In genomic region chr9:95092321-95093072, GRCh38 we compare ENCODE assay signal across 8 cellular contexts.
DNase-seq lines count a peak whose midpoint lies in the region; ATAC-seq lines count a peak whose summit lies in the region.

No MANE protein-coding gene starts in this region.

- peaks cover 12% of the 10 kb centered on the region for H3K4me1 Mint-ChIP-seq in activated CD4-positive, alpha-beta T cell treated with anti-CD3 and anti-CD28 coated beads, Interleukin-2, amount 10 ng/mL, durations not matched to agents 7 days and 5 days

- POLR2A ChIA-PET in activated CD4-positive, alpha-beta T cell treated with anti-CD3 and anti-CD28 coated beads, Interleukin-2, amount 10 ng/mL, durations not matched to agents 7 days and 5 days (lab: Charles Lee), result no interaction called here

- H3K4me3 ChIP-seq in SJSA1, result no peak overlapping the region
- no peak overlapping the region for H3K4me3 ChIP-seq in rectal smooth muscle tissue (ENCODE audit: low read length)

- H3K4me3 Mint-ChIP-seq in activated CD4-positive, alpha-beta T cell treated with anti-CD3 and anti-CD28 coated beads, Interleukin-2, amount 10 ng/mL, durations not matched to agents 7 days and 5 days, result no peak overlapping the region

- ATAC-seq in GM21515 (IDR thresholded peaks at IDR 0.05; ENCODE audit: unreplicated experiment), result no peak

- H3K36me3 Mint-ChIP-seq in activated CD4-positive, alpha-beta T cell treated with anti-CD3 and anti-CD28 coated beads, Interleukin-2, amount 10 ng/mL, durations not matched to agents 7 days and 5 days (ENCODE audit: low read depth), result no peaks in the 10 kb centered on the region

- H3K9me3 Mint-ChIP-seq in activated CD4-positive, alpha-beta T cell treated with anti-CD3 and anti-CD28 coated beads, Interleukin-2, amount 10 ng/mL, durations not matched to agents 7 days and 5 days, result no peaks in the 10 kb centered on the region

- no peaks in the 10 kb centered on the region for H3K27me3 ChIP-seq in SJSA1 (replicated peaks)
- no peaks in the 10 kb centered on the region for H3K27me3 ChIP-seq in rectal smooth muscle tissue (ENCODE audit: control insufficient read depth, insufficient read depth, low read length)

- no peak overlapping the region for H3K27ac Mint-ChIP-seq in activated CD4-positive, alpha-beta T cell treated with anti-CD3 and anti-CD28 coated beads, Interleukin-2, amount 10 ng/mL, durations not matched to agents 7 days and 5 days

- H3K4me1 ChIP-seq in SJSA1 (replicated peaks) (peaks cover 93% of the 10 kb centered on the region), rectal smooth muscle tissue (ENCODE audit: control insufficient read depth, insufficient read depth, low read length) (peaks cover 46% of the 10 kb centered on the region)

- DNase-seq in EL (peak; percentile 60), SJSA1 (ENCODE audit: low read depth in 1 of 2, low spot score in 2 of 2) (peak; percentile 90 to 93), fibroblast of peridontal ligament (ENCODE audit: extremely low read depth) (peak; percentile 92), D341Med (ENCODE audit: low spot score) (no peak)
- DNase-seq in stimulated activated CD4-positive, alpha-beta T cell treated with anti-CD3 and anti-CD28 coated beads, Interleukin-12 subunit alpha, Interleukin-12 subunit beta, amount 100 ng/mL, for 4 hours, result no peak
- no peak for DNase-seq in activated CD4-positive, alpha-beta T cell treated with anti-CD3 and anti-CD28 coated beads, Interleukin-2, amount 10 ng/mL, durations not matched to agents 7 days and 5 days

- H3K27ac ChIP-seq in SJSA1 (peak overlapping the region; percentile 90), rectal smooth muscle tissue (ENCODE audit: low read depth, low read length) (peak overlapping the region; percentile 80)

- H3K36me3 ChIP-seq in SJSA1 (peaks cover 32% of the 10 kb centered on the region), rectal smooth muscle tissue (ENCODE audit: control insufficient read depth, insufficient read depth, low read length) (peaks cover 5% of the 10 kb centered on the region)

- H3K9ac ChIP-seq in rectal smooth muscle tissue (ENCODE audit: low read length), result peak overlapping the region; percentile 36

- H3K27me3 Mint-ChIP-seq in activated CD4-positive, alpha-beta T cell treated with anti-CD3 and anti-CD28 coated beads, Interleukin-2, amount 10 ng/mL, durations not matched to agents 7 days and 5 days, result no peaks in the 10 kb centered on the region

- CTCF ChIA-PET in activated CD4-positive, alpha-beta T cell treated with anti-CD3 and anti-CD28 coated beads, Interleukin-2, amount 10 ng/mL, durations not matched to agents 7 days and 5 days (lab: Charles Lee), result interaction anchor here (1.1 to 1.3 kb wide), 2 partner anchors 9 to 89 kb away, joined by 3 read pairs; no protein-coding TSS in a partner anchor

- H3K9me3 ChIP-seq in SJSA1 (replicated peaks), result no peaks in the 10 kb centered on the region

Comparison
In these comparisons a context has a peak if more than half of its experiments do, and no peak if none do; other contexts are left out.
1. DNase-seq: peak in EL (single experiment), SJSA1 (2 of 2) and fibroblast of peridontal ligament (single experiment); none in stimulated activated CD4-positive, alpha-beta T cell treated with anti-CD3 and anti-CD28 coated beads, Interleukin-12 subunit alpha, Interleukin-12 subunit beta, amount 100 ng/mL, for 4 hours (single experiment), D341Med (single experiment) and activated CD4-positive, alpha-beta T cell treated with anti-CD3 and anti-CD28 coated beads, Interleukin-2, amount 10 ng/mL, durations not matched to agents 7 days and 5 days (single experiment).